26 cellular contexts compared by ENCODE assay signal in the genomic region with DNA sequence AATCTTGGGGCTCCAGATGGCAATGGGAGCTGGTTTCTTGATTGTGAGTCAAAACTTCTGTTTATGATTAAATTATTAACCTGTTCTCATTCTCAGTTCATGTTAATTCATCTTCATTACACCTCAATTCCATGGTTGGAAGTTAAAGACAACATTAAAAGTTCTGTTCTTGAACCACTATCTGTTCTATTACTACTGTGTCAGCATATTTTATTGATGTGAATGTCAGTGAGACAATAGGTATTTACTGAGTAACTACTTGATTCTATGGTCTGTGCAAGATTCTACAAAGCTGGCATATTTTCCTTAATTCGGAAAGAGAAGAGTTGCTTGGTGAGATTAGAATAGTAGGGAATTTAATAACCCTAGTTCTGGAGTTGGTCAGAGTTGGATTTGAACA.
DNase-seq lines count a peak whose midpoint lies in the region; ATAC-seq, FAIRE-seq and TF ChIP-seq lines count a peak whose summit lies in the region.
"Had no signal": no experiment of that assay in that cellular context is flagged by ENCODE, and none has a peak within 500 bp of the region (broad histone marks: within the 10 kb centered on the region; RNA-seq: fewer than 3 reads in every experiment).

No MANE protein-coding gene starts in this region.

- TF ChIP-seq POLR2A in A549 (IDR thresholded peaks at IDR 0.05; ENCODE audit: low read length), result no peak
- no peak for TF ChIP-seq POLR2A in IMR-90 (IDR thresholded peaks at IDR 0.05; ENCODE audit: low read depth, low read length)
- TF ChIP-seq POLR2A in K562 (conservative IDR thresholded peaks at IDR 0.05), result no peak
- no peak for TF ChIP-seq POLR2A in thyroid gland (IDR thresholded peaks at IDR 0.05)

- TF ChIP-seq EP300 in A549 (IDR thresholded peaks at IDR 0.05) (no peak), K562 (IDR thresholded peaks at IDR 0.05; ENCODE audit: low read length) (no peak)

- DNase-seq in A549 (ENCODE audit: low read depth in 1 of 2, low spot score in 1 of 2) (no peak), IMR-90 (no peak), K562 (ENCODE audit: extremely low read depth in 1 of 4, low spot score in 3 of 4) (no peak), thyroid gland (no peak), upper lobe of right lung (no peak)
- DNase-seq: 8988T; ACHN; BE2C; C1 segment of cervical spinal cord; CD4-positive, alpha-beta memory T cell; CD4-positive, CD25-positive, alpha-beta regulatory T cell; CD8-positive, alpha-beta memory T cell; COR-L47; DMS 273 treated with DMSO at 0.1 percent for 48 hours; DMS153; DMS53; DMS79; DND-41; EL; GDM1 had no signal

- H2AK5ac ChIP-seq in IMR-90 (ENCODE audit: low read depth, low read length), result no peak overlapping the region

- ATAC-seq in A549, result no peak
- ATAC-seq in IMR-90 (ENCODE audit: low read depth), result no peak
- no peak for ATAC-seq in K562
- ATAC-seq in GM21423 (IDR thresholded peaks at IDR 0.05; ENCODE audit: unreplicated experiment), result no peak
- no peak for ATAC-seq in upper lobe of right lung
- no peak for ATAC-seq in GM19397 (IDR thresholded peaks at IDR 0.05; ENCODE audit: unreplicated experiment)
- ATAC-seq: GM12878 had no signal

- no peak overlapping the region for H3K14ac ChIP-seq in IMR-90 (replicated peaks; ENCODE audit: low read depth, low read length)

- H3K4me1 ChIP-seq in A549 (no peaks in the 10 kb centered on the region), IMR-90 (ENCODE audit: control insufficient read depth, insufficient read depth, low read length) (no peaks in the 10 kb centered on the region), K562 (replicated peaks in 1 of 2; ENCODE audit: control insufficient read depth in 2 of 2, insufficient read depth in 2 of 2, low read length in 2 of 2) (no peaks in the 10 kb centered on the region), thyroid gland (peaks cover 5 to 33% of the 10 kb centered on the region in 2 donors), upper lobe of right lung (no peaks in the 10 kb centered on the region)
- H3K4me1 ChIP-seq: BE2C, BLaER1 had no signal

- intact Hi-C loops in IMR-90 (cut with micrococcal nuclease) (no loop called here), K562 (cut with micrococcal nuclease) (no loop called here), thyroid gland (cut with DNase I) (no loop called here), upper lobe of right lung (cut with DNase I) (no loop called here)

- H4K8ac ChIP-seq in IMR-90 (ENCODE audit: low read depth in 2 of 2, low read length in 2 of 2), result no peak overlapping the region

- no peak overlapping the region for H3K18ac ChIP-seq in IMR-90 (ENCODE audit: low read depth, low read length)

- no peak for FAIRE-seq in A549 (lab: Jason Lieb, UNC)
- no peak for FAIRE-seq in K562 (lab: Jason Lieb, UNC)
- FAIRE-seq: GM12878, GM12892, GM18507 had no signal

- H3K36me3 ChIP-seq in IMR-90 (ENCODE audit: control insufficient read depth, insufficient read depth, low read length), result no peaks in the 10 kb centered on the region
- H3K36me3 ChIP-seq in K562 (ENCODE audit: control insufficient read depth, insufficient read depth, low read length), result no peaks in the 10 kb centered on the region
- peaks cover 2 to 15% of the 10 kb centered on the region in 2 donors for H3K36me3 ChIP-seq in thyroid gland
- no peaks in the 10 kb centered on the region for H3K36me3 ChIP-seq in upper lobe of right lung
- H3K36me3 ChIP-seq: BE2C, BLaER1 had no signal

- H3K9me1 ChIP-seq in IMR-90 (ENCODE audit: insufficient read depth, low read length) (no peaks in the 10 kb centered on the region), K562 (ENCODE audit: control insufficient read depth, insufficient read depth, low read length) (no peaks in the 10 kb centered on the region)

- WGBS in A549 (ENCODE audit: missing lambda C conversion rate), result 3% methylated on average over 1 of the region's 1 CpG
- no CpG with 5 or more reads among the region's 1 CpG for WGBS in IMR-90 (ENCODE audit: extremely low coverage in 2 of 2, insufficient read length in 1 of 2), 2 experiments
- WGBS in K562 (ENCODE audit: insufficient coverage, low coverage, missing lambda C conversion rate), result 0% methylated on average over 1 of the region's 1 CpG
- 96 to 100% methylated on average over 1 of the region's 1 CpG for WGBS in thyroid gland, 2 donors

- no peak overlapping the region for H3K4me3 ChIP-seq in A549
- H3K4me3 ChIP-seq in IMR-90 (ENCODE audit: insufficient read depth, low read depth, low read length), result no peak overlapping the region
- no peak overlapping the region for H3K4me3 ChIP-seq in K562
- no peak overlapping the region for H3K4me3 ChIP-seq in thyroid gland (replicated peaks in 1 of 3)
- no peak overlapping the region for H3K4me3 ChIP-seq in upper lobe of right lung
- H3K4me3 ChIP-seq: BLaER1, GM12878 had no signal

- H4K91ac ChIP-seq in IMR-90 (ENCODE audit: insufficient read depth, low read depth, low read length), result no peak overlapping the region

- CTCF ChIA-PET in A549 (lab: Yijun Ruan, JAX), result no interaction called here
- CTCF ChIA-PET in IMR-90 (lab: Yijun Ruan, JAX), result no interaction called here
- CTCF ChIA-PET in K562 (lab: Yijun Ruan, JAX; ENCODE audit: low intra/inter-chr PET ratio), result no interaction called here

- H2BK120ac ChIP-seq in IMR-90 (ENCODE audit: low read depth, low read length), result no peak overlapping the region

- no peak overlapping the region for H2BK15ac ChIP-seq in IMR-90 (ENCODE audit: low read depth, low read length)

- no peak for TF ChIP-seq RAD21 in A549 (conservative IDR thresholded peaks at IDR 0.05 in 1 of 2, IDR thresholded peaks at IDR 0.05 in 1 of 2)
- TF ChIP-seq RAD21 in IMR-90 (IDR thresholded peaks at IDR 0.05; ENCODE audit: low read length), result no peak
- no peak for TF ChIP-seq RAD21 in K562 (CRISPR knock-in tag; conservative IDR thresholded peaks at IDR 0.05 in 1 of 2, IDR thresholded peaks at IDR 0.05 in 1 of 2)

- H4K20me1 ChIP-seq in IMR-90 (ENCODE audit: insufficient read depth, low read length), result no peaks in the 10 kb centered on the region
- H4K20me1 ChIP-seq in K562 (replicated peaks; ENCODE audit: control insufficient read depth, insufficient read depth, low read length), result no peaks in the 10 kb centered on the region
- H4K20me1 ChIP-seq: BLaER1 had no signal

- H4K5ac ChIP-seq in IMR-90 (ENCODE audit: low read depth, low read length), result no peak overlapping the region

- no peaks in the 10 kb centered on the region for H3K79me2 ChIP-seq in K562 (ENCODE audit: control insufficient read depth, insufficient read depth, low read length)

- no peak for TF ChIP-seq CTCF in A549 (IDR thresholded peaks at IDR 0.05)
- TF ChIP-seq CTCF in IMR-90 (conservative IDR thresholded peaks at IDR 0.05; ENCODE audit: low read depth, low read length), result no peak
- no peak for TF ChIP-seq CTCF in K562 (IDR thresholded peaks at IDR 0.05 in 2 of 3, conservative IDR thresholded peaks at IDR 0.05 in 1 of 3; ENCODE audit: insufficient read depth in 2 of 3, low read depth in 1 of 3, low read length in 3 of 3)
- TF ChIP-seq CTCF in thyroid gland (IDR thresholded peaks at IDR 0.05), result no peak
- TF ChIP-seq CTCF in upper lobe of right lung (IDR thresholded peaks at IDR 0.05), result no peak

- BruUV-seq in IMR-90 (replicated peaks; lab: Mats Ljungman, UMichigan), result no TSS peak
- no TSS peak for BruUV-seq in K562 (replicated peaks; lab: Mats Ljungman, UMichigan)

- H3K27me3 ChIP-seq in IMR-90 (ENCODE audit: control insufficient read depth, insufficient read depth, low read length) (no peaks in the 10 kb centered on the region), K562 (ENCODE audit: control insufficient read depth in 2 of 2, insufficient read depth in 2 of 2, low read length in 2 of 2) (no peaks in the 10 kb centered on the region; a peak in 1 of 5 replicates), thyroid gland (no peaks in the 10 kb centered on the region), upper lobe of right lung (no peaks in the 10 kb centered on the region)
- H3K27me3 ChIP-seq: BE2C, BLaER1 had no signal

- no peak overlapping the region for H2AFZ ChIP-seq in IMR-90 (replicated peaks; ENCODE audit: low read length, poor library complexity)
- H2AFZ ChIP-seq in K562 (ENCODE audit: low read depth, low read length), result no peak overlapping the region

- H3K4ac ChIP-seq in IMR-90 (ENCODE audit: low read depth, low read length), result no peak overlapping the region

- in situ Hi-C loops in IMR-90 (cut with MboI; ENCODE audit: low sequenced_read_pairs), result no loop called here
- in situ Hi-C loops in K562 (cut with MboI), result no loop called here

- H3K23ac ChIP-seq in IMR-90 (ENCODE audit: low read depth, low read length), result no peak overlapping the region

- no peak overlapping the region for H2BK20ac ChIP-seq in IMR-90 (ENCODE audit: low read depth, low read length)

- no peak overlapping the region for H2AK9ac ChIP-seq in IMR-90 (replicated peaks; ENCODE audit: low read depth, low read length, poor library complexity)

- dilution Hi-C loops in IMR-90 (cut with HindIII; ENCODE audit: low sequenced_read_pairs, unreplicated experiment), result no loop called here

- H3K9ac ChIP-seq in IMR-90 (ENCODE audit: low read depth, low read length) (no peak overlapping the region), K562 (ENCODE audit: insufficient read depth in 1 of 2, low read depth in 2 of 2, low read length in 2 of 2) (no peak overlapping the region)
- H3K9ac ChIP-seq: BLaER1 had no signal

- peaks cover 6% of the 10 kb centered on the region; the same call in 1 of the 3 replicates for H3K9me3 ChIP-seq in A549
- no peaks in the 10 kb centered on the region; the same call in 1 of the 2 replicates for H3K9me3 ChIP-seq in IMR-90 (ENCODE audit: control insufficient read depth, insufficient read depth, low read length)
- H3K9me3 ChIP-seq in K562 (replicated peaks; ENCODE audit: control insufficient read depth, insufficient read depth, low read depth, low read length), result no peaks in the 10 kb centered on the region
- no peaks in the 10 kb centered on the region for H3K9me3 ChIP-seq in thyroid gland
- H3K9me3 ChIP-seq in upper lobe of right lung, result peaks cover 12% of the 10 kb centered on the region
- H3K9me3 ChIP-seq: BE2C had no signal

- no peak overlapping the region for H3K56ac ChIP-seq in IMR-90 (ENCODE audit: extremely low read depth, insufficient read depth, low read length)

- H2BK5ac ChIP-seq in IMR-90 (ENCODE audit: low read depth, low read length, poor library complexity, severe bottlenecking), result no peak overlapping the region

- POLR2A ChIA-PET in A549 (lab: Yijun Ruan, JAX) (no interaction called here), IMR-90 (lab: Charles Lee; ENCODE audit: unreplicated experiment) (no interaction called here), K562 (lab: Yijun Ruan, JAX) (no interaction called here)

- H3K79me1 ChIP-seq in IMR-90 (ENCODE audit: low read depth in 1 of 2, low read length in 2 of 2), result no peaks in the 10 kb centered on the region

- H3K27ac ChIP-seq in A549 (no peak overlapping the region), IMR-90 (ENCODE audit: insufficient read depth, low read length) (no peak overlapping the region), K562 (ENCODE audit: extremely low read depth, low read depth, low read length) (no peak overlapping the region), thyroid gland (peak overlapping the region; percentile 51 to 84 (median 68)), upper lobe of right lung (no peak overlapping the region)
- H3K27ac ChIP-seq: BLaER1 had no signal

- no peak overlapping the region for H3K4me2 ChIP-seq in A549
- no peak overlapping the region for H3K4me2 ChIP-seq in IMR-90 (ENCODE audit: low read depth, low read length)
- no peak overlapping the region for H3K4me2 ChIP-seq in K562 (ENCODE audit: insufficient read depth, low read length)
- H3K4me2 ChIP-seq: BLaER1 had no signal

Comparison
In these comparisons a context has a peak if more than half of its experiments do, and no peak if none do; other contexts are left out.
1. H3K27ac ChIP-seq: peak in thyroid gland (3 of 3); none in A549 (0 of 2), IMR-90 (single experiment), K562 (single experiment) and upper lobe of right lung (single experiment).